ENCODE assay signal across 13 cellular contexts in genomic region chr12:72267974-72268373, GRCh38. TPM values are rescaled to one million over a fixed set of nuclear protein-coding genes. Genes with fewer than 3 reads are reported as not detected.
DNase-seq lines count a peak whose midpoint lies in the region; ATAC-seq and TF ChIP-seq lines count a peak whose summit lies in the region.
"Had no signal": no experiment of that assay in that cellular context is flagged by ENCODE, and none has a peak within 500 bp of the region (broad histone marks: within the 10 kb centered on the region; RNA-seq: fewer than 3 reads in every experiment).

No MANE protein-coding gene starts in this region.

- H3K4me3 ChIP-seq in AG10803 (ENCODE audit: low read length) = no peak overlapping the region
- peak overlapping the region; percentile 98 for H3K4me3 ChIP-seq in SK-N-MC
- H3K4me3 ChIP-seq: heart left ventricle, skin epidermis had no signal

- DNase-seq in AG10803 (ENCODE audit: low read depth) = no peak
- peak; percentile 40 for DNase-seq in H4 (ENCODE audit: low spot score)
- DNase-seq in SK-N-MC (ENCODE audit: low read depth, low spot score) = no peak
- peak; percentile 53 for DNase-seq in iris pigment epithelial cell (ENCODE audit: low read depth)
- DNase-seq in NCI-H2107 treated with DMSO at 0.1 percent for 48 hours (lab: John Stamatoyannopoulos, UW; ENCODE audit: unreplicated experiment) = no peak
- DNase-seq in germinal center (ENCODE audit: low spot score) = no peak
- no peak for DNase-seq in AG08395 (ENCODE audit: low spot score)
- DNase-seq: COR-L47, heart left ventricle, mesenchymal stem cell, T-helper 9 cell had no signal

- no peak for ATAC-seq in HG03159 (IDR thresholded peaks at IDR 0.05; ENCODE audit: unreplicated experiment)
- ATAC-seq: heart left ventricle had no signal

- peaks cover 33% of the 10 kb centered on the region for H3K36me3 ChIP-seq in SK-N-MC (ENCODE audit: insufficient read depth, low read length)
- H3K36me3 ChIP-seq: heart left ventricle had no signal

- peak overlapping the region; percentile 94 for H3K27ac ChIP-seq in SK-N-MC
- H3K27ac ChIP-seq: heart left ventricle, skin epidermis had no signal

- H3K9me3 ChIP-seq in SK-N-MC (ENCODE audit: low read depth, low read length) = no peaks in the 10 kb centered on the region
- H3K9me3 ChIP-seq: heart left ventricle had no signal

- H3K9ac ChIP-seq in SK-N-MC (ENCODE audit: insufficient read length) = peak overlapping the region; percentile 92

- TF ChIP-seq CTCF in AG10803 (conservative IDR thresholded peaks at IDR 0.05; ENCODE audit: low read length) = peak; percentile 49

RNA-seq across cellular contexts. Expression of gene TRHDE, which starts 4.2 kb away (rescaled TPM):
- total RNA-seq in H4 (2014; rRNA removed; shearing (Covaris generic)) = 2.4 and 8.8 TPM in 2 replicates

Comparison
In these comparisons a context has a peak if more than half of its experiments do, and no peak if none do; other contexts are left out.
1. DNase-seq: peak in H4 (single experiment) and iris pigment epithelial cell (single experiment); none in AG10803 (single experiment), SK-N-MC (single experiment), NCI-H2107 treated with DMSO at 0.1 percent for 48 hours (single experiment), germinal center (single experiment) and AG08395 (single experiment).